17 cellular contexts compared by ENCODE assay signal in the genomic region with DNA sequence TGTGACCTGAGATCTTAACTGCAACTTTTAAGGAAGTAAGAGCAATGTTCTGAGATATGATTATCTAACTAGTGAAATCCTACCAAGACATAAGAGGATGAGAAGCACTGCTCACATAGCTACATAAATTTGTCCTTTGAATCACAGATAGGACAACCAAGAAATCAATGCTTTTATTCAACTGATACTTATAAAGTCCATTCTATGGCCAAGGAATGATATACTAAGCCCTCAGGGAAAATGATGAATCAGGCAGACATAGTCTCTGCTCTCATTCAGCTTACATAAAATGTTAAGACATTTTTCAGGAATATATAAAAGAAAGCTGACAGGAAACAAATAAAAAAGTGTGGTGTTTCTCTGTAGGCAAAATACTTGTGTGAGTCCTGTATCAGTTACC.
"Had no signal": no experiment of that assay in that cellular context is flagged by ENCODE, and none has a peak within 500 bp of the region (broad histone marks: within the 10 kb centered on the region; RNA-seq: fewer than 3 reads in every experiment).

No MANE protein-coding gene starts in this region.

- H3K4me3 ChIP-seq: colonic mucosa, gastroesophageal sphincter, spleen, tibial artery, upper lobe of left lung, uterus had no signal

- H3K4me1 ChIP-seq: colonic mucosa, gastroesophageal sphincter, spleen, tibial artery, upper lobe of left lung, uterus had no signal

- H3K36me3 ChIP-seq: colonic mucosa, uterus had no signal

- H3K27me3 ChIP-seq: colonic mucosa, gastroesophageal sphincter, spleen, tibial artery, upper lobe of left lung, uterus had no signal

- ATAC-seq: gastroesophageal sphincter; left lobe of liver; natural killer cell treated with Interleukin-12 subunit alpha and Interleukin-12 subunit beta and Interleukin-15 and Interleukin-18, amount 100 ng/mL, for 72 hours; sciatic nerve; stimulated activated memory B cell treated with anti-CD40 and anti-IgM and Interleukin-4, amounts not matched to agents 10 μg/mL and 1 μg/mL and 100 μg/mL, for 72 hours had no signal

- H3K9me3 ChIP-seq: colonic mucosa, gastroesophageal sphincter, spleen, tibial artery, upper lobe of left lung, uterus had no signal

- DNase-seq: colonic mucosa; dermis blood vessel endothelial cell; glutamatergic neuron; islet precursor cell; occipital lobe; spleen; stimulated activated CD4-positive, alpha-beta T cell treated with anti-CD3 and anti-CD28 coated beads, Interleukin-15, amount 100 ng/mL, for 24 hours; stimulated activated CD4-positive, alpha-beta T cell treated with anti-CD3 and anti-CD28 coated beads, Interleukin-1b, Interleukin-23, amount 100 ng/mL, for 48 hours; stimulated activated CD4-positive, alpha-beta T cell treated with anti-CD3 and anti-CD28 coated beads, Interleukin-4, amount 100 ng/mL, for 24 hours; tibial artery; upper lobe of left lung; uterus had no signal

- H3K27ac ChIP-seq: colonic mucosa, gastroesophageal sphincter, spleen, tibial artery, upper lobe of left lung, uterus had no signal
